In genomic region chr4:65139998-65140397, GRCh38 we compare ENCODE assay signal across 14 cellular contexts.
DNase-seq lines count a peak whose midpoint lies in the region; ATAC-seq and TF ChIP-seq lines count a peak whose summit lies in the region.
"Had no signal": no experiment of that assay in that cellular context is flagged by ENCODE, and none has a peak within 500 bp of the region (broad histone marks: within the 10 kb centered on the region; RNA-seq: fewer than 3 reads in every experiment).

No MANE protein-coding gene starts in this region.

- no peaks in the 10 kb centered on the region for H3K9me3 ChIP-seq in MM.1S (replicated peaks; ENCODE audit: insufficient read depth, low read length)
- H3K9me3 ChIP-seq in heart left ventricle = peaks cover 0 to 21% (median 11%) of the 10 kb centered on the region in 12 donors
- H3K9me3 ChIP-seq: Caco-2 had no signal

- H3K9ac ChIP-seq in MM.1S (ENCODE audit: low read length) = no peak overlapping the region
- H3K9ac ChIP-seq: GM23248 had no signal

- 84 to 92% (median 88%) methylated on average over 1 of the region's 1 CpG for WGBS in heart left ventricle, 4 donors

- H3F3A ChIP-seq in MM.1S (ENCODE audit: insufficient read depth, low read length) = no peaks in the 10 kb centered on the region

- intact Hi-C loops in heart left ventricle (cut with DNase I) = no loop called here

- no peak overlapping the region for H2AFZ ChIP-seq in MM.1S (ENCODE audit: low read length)
- H2AFZ ChIP-seq: GM23248 had no signal

- H4K20me1 ChIP-seq in MM.1S (ENCODE audit: insufficient read depth, low read length) = no peaks in the 10 kb centered on the region

- no peaks in the 10 kb centered on the region for H3K79me2 ChIP-seq in MM.1S (ENCODE audit: low read length)

- H3K4me3 ChIP-seq in MM.1S (ENCODE audit: low read length) = no peak overlapping the region
- H3K4me3 ChIP-seq in astrocyte of the spinal cord (ENCODE audit: low read depth, low read length) = no peak overlapping the region
- no peak overlapping the region for H3K4me3 ChIP-seq in heart left ventricle
- H3K4me3 ChIP-seq: GM12878, GM23248 had no signal

- H3K27ac ChIP-seq in MM.1S (ENCODE audit: low read length) (no peak overlapping the region), heart left ventricle (no peak overlapping the region)
- H3K27ac ChIP-seq: 22Rv1, GM23248 had no signal

- H3K9me2 ChIP-seq in MM.1S (replicated peaks; ENCODE audit: insufficient read depth, low read length) = no peaks in the 10 kb centered on the region

- TF ChIP-seq CTCF in MM.1S (IDR thresholded peaks at IDR 0.05; ENCODE audit: low read length) (no peak), astrocyte of the spinal cord (IDR thresholded peaks at IDR 0.05; ENCODE audit: low read depth, low read length) (no peak), heart left ventricle (IDR thresholded peaks at IDR 0.05) (no peak)

- DNase-seq in DMS53 (lab: John Stamatoyannopoulos, UW) = peak; percentile 31
- DNase-seq in DMS53 treated with DMSO at 0.1 percent for 48 hours (lab: John Stamatoyannopoulos, UW; ENCODE audit: unreplicated experiment) = no peak
- DNase-seq in MM.1S = peak; percentile 1
- peak; percentile 0 for DNase-seq in astrocyte of the spinal cord (ENCODE audit: low read depth, low spot score)
- DNase-seq in iris pigment epithelial cell (ENCODE audit: low read depth) = peak; percentile 5
- no peak for DNase-seq in G401 (ENCODE audit: low spot score)
- no peak for DNase-seq in heart left ventricle
- DNase-seq: Caco-2; CD8-positive, alpha-beta memory T cell; GM23248 had no signal

- in situ Hi-C loops in astrocyte of the spinal cord (cut with HindIII; ENCODE audit: low sequenced_read_pairs) = no loop called here
- in situ Hi-C loops in G401 (cut with HindIII; ENCODE audit: low sequenced_read_pairs) = no loop called here

- H3K36me3 ChIP-seq in MM.1S (replicated peaks; ENCODE audit: insufficient read depth, low read length) (no peaks in the 10 kb centered on the region; the same call in 1 of the 2 replicates), heart left ventricle (no peaks in the 10 kb centered on the region)

- H3K4me2 ChIP-seq in MM.1S (ENCODE audit: low read depth, low read length) = no peak overlapping the region

- ATAC-seq in GM21360 (IDR thresholded peaks at IDR 0.05; ENCODE audit: unreplicated experiment) = no peak
- no peak for ATAC-seq in heart left ventricle
- ATAC-seq: GM12878, HCT116 had no signal

- TF ChIP-seq POLR2A in heart left ventricle (IDR thresholded peaks at IDR 0.05) = no peak

- H3K27me3 ChIP-seq in MM.1S (replicated peaks; ENCODE audit: insufficient read depth, low read length) (no peaks in the 10 kb centered on the region), heart left ventricle (no peaks in the 10 kb centered on the region)

- H3K4me1 ChIP-seq in MM.1S (ENCODE audit: low read length) (no peaks in the 10 kb centered on the region), heart left ventricle (no peaks in the 10 kb centered on the region)
- H3K4me1 ChIP-seq: Caco-2 had no signal

Comparison
In these comparisons a context has a peak if more than half of its experiments do, and no peak if none do; other contexts are left out.
1. DNase-seq: peak in DMS53 (single experiment), MM.1S (single experiment), astrocyte of the spinal cord (single experiment) and iris pigment epithelial cell (single experiment); none in DMS53 treated with DMSO at 0.1 percent for 48 hours (single experiment), G401 (single experiment) and heart left ventricle (0 of 5).